ENCODE assay signal across 1 cellular context in the genomic region with DNA sequence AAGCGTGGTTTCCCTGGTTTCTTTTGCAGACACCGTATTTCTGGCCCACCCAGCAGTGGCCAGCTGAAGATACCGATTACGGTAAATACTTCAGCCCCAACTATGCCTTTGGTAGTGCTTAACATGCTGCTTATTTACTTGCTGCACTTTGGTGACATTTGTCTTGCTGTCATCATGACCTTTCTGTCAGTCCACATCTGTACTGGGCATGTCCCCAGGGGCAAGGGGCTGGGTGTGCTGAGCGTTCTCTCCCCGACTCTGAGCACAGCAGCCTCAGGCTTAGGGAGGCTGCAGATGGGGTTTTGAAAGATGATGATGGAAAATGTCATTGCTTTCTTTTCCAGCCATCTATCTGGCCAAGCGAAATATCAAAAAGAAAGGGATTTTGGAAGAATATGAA.
TF ChIP-seq lines count a peak whose summit lies in the region.

No MANE protein-coding gene starts in this region.

TF ChIP-seq in GM23338, 12 proteins besides CTCF, POLR2A, EP300 and RAD21 (continued from another document):
- TF ChIP-seq, protein P1, sequence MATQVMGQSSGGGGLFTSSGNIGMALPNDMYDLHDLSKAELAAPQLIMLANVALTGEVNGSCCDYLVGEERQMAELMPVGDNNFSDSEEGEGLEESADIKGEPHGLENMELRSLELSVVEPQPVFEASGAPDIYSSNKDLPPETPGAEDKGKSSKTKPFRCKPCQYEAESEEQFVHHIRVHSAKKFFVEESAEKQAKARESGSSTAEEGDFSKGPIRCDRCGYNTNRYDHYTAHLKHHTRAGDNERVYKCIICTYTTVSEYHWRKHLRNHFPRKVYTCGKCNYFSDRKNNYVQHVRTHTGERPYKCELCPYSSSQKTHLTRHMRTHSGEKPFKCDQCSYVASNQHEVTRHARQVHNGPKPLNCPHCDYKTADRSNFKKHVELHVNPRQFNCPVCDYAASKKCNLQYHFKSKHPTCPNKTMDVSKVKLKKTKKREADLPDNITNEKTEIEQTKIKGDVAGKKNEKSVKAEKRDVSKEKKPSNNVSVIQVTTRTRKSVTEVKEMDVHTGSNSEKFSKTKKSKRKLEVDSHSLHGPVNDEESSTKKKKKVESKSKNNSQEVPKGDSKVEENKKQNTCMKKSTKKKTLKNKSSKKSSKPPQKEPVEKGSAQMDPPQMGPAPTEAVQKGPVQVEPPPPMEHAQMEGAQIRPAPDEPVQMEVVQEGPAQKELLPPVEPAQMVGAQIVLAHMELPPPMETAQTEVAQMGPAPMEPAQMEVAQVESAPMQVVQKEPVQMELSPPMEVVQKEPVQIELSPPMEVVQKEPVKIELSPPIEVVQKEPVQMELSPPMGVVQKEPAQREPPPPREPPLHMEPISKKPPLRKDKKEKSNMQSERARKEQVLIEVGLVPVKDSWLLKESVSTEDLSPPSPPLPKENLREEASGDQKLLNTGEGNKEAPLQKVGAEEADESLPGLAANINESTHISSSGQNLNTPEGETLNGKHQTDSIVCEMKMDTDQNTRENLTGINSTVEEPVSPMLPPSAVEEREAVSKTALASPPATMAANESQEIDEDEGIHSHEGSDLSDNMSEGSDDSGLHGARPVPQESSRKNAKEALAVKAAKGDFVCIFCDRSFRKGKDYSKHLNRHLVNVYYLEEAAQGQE (IDR thresholded peaks at IDR 0.05; ENCODE audit: unreplicated experiment): no peak
- TF ChIP-seq JUNB (IDR thresholded peaks at IDR 0.05; ENCODE audit: unreplicated experiment): no peak
- no peak for TF ChIP-seq STAT1 (IDR thresholded peaks at IDR 0.05; ENCODE audit: unreplicated experiment)
- no peak for TF ChIP-seq ZNF331 (CRISPR knock-in tag; IDR thresholded peaks at IDR 0.05; ENCODE audit: low read depth)
TF ChIP-seq in GM23338: peak in this region for 0.
